22 cellular contexts compared by ENCODE assay signal in the genomic region with DNA sequence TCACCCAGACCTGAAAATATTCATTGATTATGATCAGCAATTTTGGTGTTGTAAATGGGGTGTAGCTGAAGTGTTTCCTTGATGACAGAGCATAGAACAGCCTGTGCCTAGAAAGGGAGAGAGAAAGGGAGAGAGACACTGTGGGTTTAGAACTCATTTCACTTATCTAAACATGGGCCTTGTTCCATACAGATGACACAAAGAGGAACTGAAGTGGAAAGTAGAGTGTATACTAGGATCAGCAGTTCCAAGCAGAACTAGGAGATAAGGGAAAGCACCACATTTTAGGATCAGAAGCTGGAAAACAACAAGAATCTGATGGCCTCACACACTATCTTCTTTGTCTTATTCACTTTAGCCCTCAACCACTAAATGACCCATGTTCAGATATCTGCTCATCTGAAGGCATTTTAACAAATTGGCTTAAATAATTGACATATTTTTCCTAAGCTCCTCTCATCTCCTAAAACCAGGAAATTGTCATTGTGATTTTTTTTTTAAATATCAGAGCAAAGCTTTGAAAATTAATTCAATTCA.
DNase-seq lines count a peak whose midpoint lies in the region; ATAC-seq, FAIRE-seq and TF ChIP-seq lines count a peak whose summit lies in the region.
"Had no signal": no experiment of that assay in that cellular context is flagged by ENCODE, and none has a peak within 500 bp of the region (broad histone marks: within the 10 kb centered on the region; RNA-seq: fewer than 3 reads in every experiment).

No MANE protein-coding gene starts in this region.

- no peaks in the 10 kb centered on the region for H3K9me2 ChIP-seq in SK-N-SH

- H3K27me3 ChIP-seq in SK-N-SH (ENCODE audit: insufficient read depth): no peaks in the 10 kb centered on the region
- H3K27me3 ChIP-seq: SJCRH30 had no signal

- no peaks in the 10 kb centered on the region for H3K79me2 ChIP-seq in SK-N-SH (ENCODE audit: insufficient read depth)

- no peak overlapping the region for H3K4me3 Mint-ChIP-seq in nephron
- H3K4me3 Mint-ChIP-seq: CD14-positive monocyte had no signal

- peaks cover 29% of the 10 kb centered on the region for H3F3A ChIP-seq in SK-N-SH (replicated peaks; ENCODE audit: insufficient read depth)

- no peak overlapping the region for H3K4me2 ChIP-seq in SK-N-SH
- H3K4me2 ChIP-seq: A549 had no signal

- H3K9ac ChIP-seq in SK-N-SH: no peak overlapping the region
- H3K9ac ChIP-seq: GM23248 had no signal

- no peak overlapping the region for H2AFZ ChIP-seq in SK-N-SH (ENCODE audit: low read depth)
- H2AFZ ChIP-seq: GM23248 had no signal

- H3K36me3 Mint-ChIP-seq in nephron (ENCODE audit: low read depth): peaks cover 9% of the 10 kb centered on the region
- H3K36me3 Mint-ChIP-seq: CD14-positive monocyte had no signal

- H3K4me3 ChIP-seq in SK-N-SH (ENCODE audit: low read depth in 2 of 2, low read length in 1 of 2) (no peak overlapping the region), fibroblast of the aortic adventitia (ENCODE audit: low read depth, low read length) (no peak overlapping the region)
- H3K4me3 ChIP-seq: A549, GM23248, SJCRH30 had no signal

- H3K4me1 Mint-ChIP-seq in nephron: peaks cover 13% of the 10 kb centered on the region
- H3K4me1 Mint-ChIP-seq: CD14-positive monocyte had no signal

- peak; percentile 62 for DNase-seq in COLO829 (ENCODE audit: low spot score)
- no peak for DNase-seq in SK-N-SH
- DNase-seq in fibroblast of the aortic adventitia (ENCODE audit: low read depth): peak; percentile 39
- no peak for DNase-seq in HTR-8/SVneo (ENCODE audit: insufficient read length, low spot score)
- no peak for DNase-seq in cerebellum (ENCODE audit: low spot score)
- DNase-seq: COR-L47, EL, GM23248, HCEC 1CT, KBM-7, MV-4-11, NCI-H187 treated with DMSO at 0.1 percent for 48 hours, NCI-H2171 treated with DMSO at 0.1 percent for 48 hours, NCI-H748 treated with DMSO at 0.1 percent for 48 hours, PC-3, SJCRH30 had no signal

- no peak for TF ChIP-seq RAD21 in SK-N-SH (IDR thresholded peaks at IDR 0.05; ENCODE audit: low read length)

- H3K36me3 ChIP-seq in SK-N-SH (replicated peaks in 1 of 2; ENCODE audit: control insufficient read depth in 1 of 2, insufficient read depth in 2 of 2, low read length in 1 of 2): no peaks in the 10 kb centered on the region
- H3K36me3 ChIP-seq: SJCRH30 had no signal

- TF ChIP-seq EP300 in SK-N-SH (IDR thresholded peaks at IDR 0.05; ENCODE audit: borderline replicate concordance in 1 of 2, low read depth in 1 of 2, low read length in 1 of 2): no peak

- peak overlapping the region; percentile 36 to 58 (median 45) for H3K27ac Mint-ChIP-seq in nephron
- H3K27ac Mint-ChIP-seq: CD14-positive monocyte had no signal

- FAIRE-seq in HTR-8/SVneo (lab: Jason Lieb, UNC): no peak
- FAIRE-seq: A549 had no signal

- H3K27me3 Mint-ChIP-seq in nephron (ENCODE audit: low read depth): no peaks in the 10 kb centered on the region

- peak overlapping the region; percentile 63 to 69; a peak in 2 of 4 replicates for H3K27ac ChIP-seq in SK-N-SH (ENCODE audit: low read depth in 2 of 2, low read length in 1 of 2)
- H3K27ac ChIP-seq: A549, GM23248, HL-60, RWPE1, SJCRH30 had no signal

- no peaks in the 10 kb centered on the region for H3K9me3 Mint-ChIP-seq in nephron

- POLR2A ChIA-PET in SK-N-SH (lab: Yijun Ruan, JAX): interaction anchor here (0.5 to 0.6 kb wide), 2 partner anchors 30 to 114 kb away, joined by 3 to 4 read pairs; no protein-coding TSS in a partner anchor

- H4K20me1 ChIP-seq in SK-N-SH (ENCODE audit: insufficient read depth): no peaks in the 10 kb centered on the region

- no peaks in the 10 kb centered on the region for H3K9me3 ChIP-seq in SK-N-SH
- H3K9me3 ChIP-seq: A549, SJCRH30 had no signal

- H3K4me1 ChIP-seq in SK-N-SH (ENCODE audit: control insufficient read depth in 1 of 2, insufficient read depth in 2 of 2, low read depth in 1 of 2, low read length in 1 of 2): peaks cover under 1 to 17% of the 10 kb centered on the region in 2 experiments; a peak in 3 of 4 replicates
- H3K4me1 ChIP-seq: SJCRH30 had no signal

- ATAC-seq in GM21423 (IDR thresholded peaks at IDR 0.05; ENCODE audit: unreplicated experiment): no peak
- ATAC-seq: A549, PC-3 had no signal

- TF ChIP-seq CTCF in SK-N-SH (IDR thresholded peaks at IDR 0.05): no peak
- no peak for TF ChIP-seq CTCF in fibroblast of the aortic adventitia (IDR thresholded peaks at IDR 0.05; ENCODE audit: insufficient read depth, low read length)
- no peak for TF ChIP-seq CTCF in nephron (IDR thresholded peaks at IDR 0.05; ENCODE audit: unreplicated experiment in 3 of 3)

- CTCF ChIA-PET in SK-N-SH (lab: Yijun Ruan, JAX): no interaction called here

TF ChIP-seq in SK-N-SH, 30 proteins besides CTCF, POLR2A, EP300 and RAD21:
- peak; percentile 30; the same call in 1 of the 2 replicates for TF ChIP-seq POLR2AphosphoS5 (IDR thresholded peaks at IDR 0.05; ENCODE audit: low read depth, low read length)
- peak; percentile 14; the same call in 1 of the 2 replicates for TF ChIP-seq TCF12 (IDR thresholded peaks at IDR 0.05)
- TF ChIP-seq FOXJ3 (CRISPR knock-in tag; IDR thresholded peaks at IDR 0.05): no peak
TF ChIP-seq in SK-N-SH: peak in this region for 2.

Comparison
In these comparisons a context has a peak if more than half of its experiments do, and no peak if none do; other contexts are left out.
1. DNase-seq: peak in COLO829 (single experiment) and fibroblast of the aortic adventitia (single experiment); none in SK-N-SH (single experiment), HTR-8/SVneo (single experiment) and cerebellum (single experiment).